ENCODE assay signal across 15 cellular contexts in genomic region chr3:23633261-23633960, GRCh38.
DNase-seq lines count a peak whose midpoint lies in the region; TF ChIP-seq lines count a peak whose summit lies in the region.
"Had no signal": no experiment of that assay in that cellular context is flagged by ENCODE, and none has a peak within 500 bp of the region (broad histone marks: within the 10 kb centered on the region; RNA-seq: fewer than 3 reads in every experiment).

No MANE protein-coding gene starts in this region.

- H3K4me2 ChIP-seq in hepatocyte, result no peak overlapping the region
- H3K4me2 ChIP-seq: A549 had no signal

- no peak overlapping the region for H3K27ac Mint-ChIP-seq in activated T-helper 1 cell treated with anti-CD3 and anti-CD28 coated beads, Interleukin-12 subunit alpha, Interleukin-12 subunit beta, Interleukin-2, Interleukin-4 antibody, amounts not matched to agents 30 ng/mL and 10 ng/mL and 1 ng/mL, durations not matched to agents 14 hours and 24 hours and 36 hours

- H3K27me3 ChIP-seq in dorsolateral prefrontal cortex (no peaks in the 10 kb centered on the region), hepatocyte (no peaks in the 10 kb centered on the region)
- H3K27me3 ChIP-seq: SJSA1 had no signal

- intact Hi-C loops in dorsolateral prefrontal cortex (cut with DNase I), result no loop called here
- intact Hi-C loops in activated T-helper 1 cell treated with anti-CD3 and anti-CD28 coated beads, Interleukin-12 subunit alpha, Interleukin-12 subunit beta, Interleukin-2, Interleukin-4 antibody, amounts not matched to agents 30 ng/mL and 10 ng/mL and 1 ng/mL, durations not matched to agents 14 hours and 24 hours and 36 hours (cut with micrococcal nuclease), result no loop called here
- intact Hi-C loops in posterior cingulate gyrus (cut with DNase I), result no loop called here

- peak overlapping the region in 30 of 59 donors; percentile 7 to 79 (median 38) for H3K27ac ChIP-seq in dorsolateral prefrontal cortex
- no peak overlapping the region for H3K27ac ChIP-seq in hepatocyte
- H3K27ac ChIP-seq: A549, SJSA1 had no signal

- H3K79me2 ChIP-seq in hepatocyte, result no peaks in the 10 kb centered on the region

- no peak overlapping the region for H2AFZ ChIP-seq in hepatocyte

- no peaks in the 10 kb centered on the region for H3K9me3 ChIP-seq in hepatocyte (ENCODE audit: low read depth)
- H3K9me3 ChIP-seq: A549, SJSA1 had no signal

- no peaks in the 10 kb centered on the region for H3K9me3 Mint-ChIP-seq in activated T-helper 1 cell treated with anti-CD3 and anti-CD28 coated beads, Interleukin-12 subunit alpha, Interleukin-12 subunit beta, Interleukin-2, Interleukin-4 antibody, amounts not matched to agents 30 ng/mL and 10 ng/mL and 1 ng/mL, durations not matched to agents 14 hours and 24 hours and 36 hours

- H3K4me1 ChIP-seq in hepatocyte (ENCODE audit: insufficient read depth), result no peaks in the 10 kb centered on the region

- no peak for TF ChIP-seq CTCF in dorsolateral prefrontal cortex (IDR thresholded peaks at IDR 0.05 in 54 of 56, conservative IDR thresholded peaks at IDR 0.05 in 2 of 56; ENCODE audit: low read depth in 1 of 56, partially characterized antibody in 56 of 56)
- no peak for TF ChIP-seq CTCF in hepatocyte (IDR thresholded peaks at IDR 0.05; ENCODE audit: poor library complexity)

- H3K9me2 ChIP-seq in hepatocyte (replicated peaks; ENCODE audit: insufficient read depth), result no peaks in the 10 kb centered on the region

- 65% methylated on average over 6 of the region's 6 CpGs for WGBS in hepatocyte (ENCODE audit: low lambda C conversion rate, missing lambda C conversion rate)

- H4K20me1 ChIP-seq in hepatocyte (ENCODE audit: insufficient read depth, poor library complexity, severe bottlenecking), result no peaks in the 10 kb centered on the region

- H3K4me3 ChIP-seq in dorsolateral prefrontal cortex, result peak overlapping the region in 4 of 59 donors; percentile 4 to 36 (median 10)
- no peak overlapping the region for H3K4me3 ChIP-seq in hepatocyte
- H3K4me3 ChIP-seq: A549, SJSA1 had no signal

- H3K36me3 Mint-ChIP-seq in activated T-helper 1 cell treated with anti-CD3 and anti-CD28 coated beads, Interleukin-12 subunit alpha, Interleukin-12 subunit beta, Interleukin-2, Interleukin-4 antibody, amounts not matched to agents 30 ng/mL and 10 ng/mL and 1 ng/mL, durations not matched to agents 14 hours and 24 hours and 36 hours (ENCODE audit: low read depth), result no peaks in the 10 kb centered on the region

- peaks cover 14% of the 10 kb centered on the region for H3K27me3 Mint-ChIP-seq in activated T-helper 1 cell treated with anti-CD3 and anti-CD28 coated beads, Interleukin-12 subunit alpha, Interleukin-12 subunit beta, Interleukin-2, Interleukin-4 antibody, amounts not matched to agents 30 ng/mL and 10 ng/mL and 1 ng/mL, durations not matched to agents 14 hours and 24 hours and 36 hours (ENCODE audit: insufficient read depth)

- H3K36me3 ChIP-seq in hepatocyte (replicated peaks; ENCODE audit: insufficient read depth, low read depth), result no peaks in the 10 kb centered on the region
- H3K36me3 ChIP-seq: SJSA1 had no signal

- peak; percentile 41 for DNase-seq in NCI-H82 (lab: John Stamatoyannopoulos, UW)
- DNase-seq in dorsolateral prefrontal cortex, result no peak
- peak; percentile 24 for DNase-seq in inferior parietal cortex (ENCODE audit: extremely low spot score)
- peak; percentile 88 for DNase-seq in pons (ENCODE audit: low spot score)
- no peak for DNase-seq in putamen (ENCODE audit: low spot score)
- DNase-seq in hepatocyte (ENCODE audit: low spot score), result no peak
- no peak for DNase-seq in activated T-helper 1 cell treated with anti-CD3 and anti-CD28 coated beads, Interleukin-12 subunit alpha, Interleukin-12 subunit beta, Interleukin-2, Interleukin-4 antibody, amounts not matched to agents 30 ng/mL and 10 ng/mL and 1 ng/mL, durations not matched to agents 14 hours and 24 hours and 36 hours (ENCODE audit: low spot score)
- no peak for DNase-seq in posterior cingulate gyrus
- DNase-seq: DND-41, MV-4-11, NCI-H1417, NCI-H1930, NCI-H446 treated with DMSO at 0.1 percent for 48 hours had no signal

- H3K4me1 Mint-ChIP-seq in activated T-helper 1 cell treated with anti-CD3 and anti-CD28 coated beads, Interleukin-12 subunit alpha, Interleukin-12 subunit beta, Interleukin-2, Interleukin-4 antibody, amounts not matched to agents 30 ng/mL and 10 ng/mL and 1 ng/mL, durations not matched to agents 14 hours and 24 hours and 36 hours (ENCODE audit: low read depth), result no peaks in the 10 kb centered on the region

- H3K4me3 Mint-ChIP-seq in activated T-helper 1 cell treated with anti-CD3 and anti-CD28 coated beads, Interleukin-12 subunit alpha, Interleukin-12 subunit beta, Interleukin-2, Interleukin-4 antibody, amounts not matched to agents 30 ng/mL and 10 ng/mL and 1 ng/mL, durations not matched to agents 14 hours and 24 hours and 36 hours, result no peak overlapping the region

Comparison
In these comparisons a context has a peak if more than half of its experiments do, and no peak if none do; other contexts are left out.
1. DNase-seq: peak in NCI-H82 (single experiment), inferior parietal cortex (single experiment) and pons (single experiment); none in dorsolateral prefrontal cortex (0 of 10), putamen (single experiment), hepatocyte (single experiment), activated T-helper 1 cell treated with anti-CD3 and anti-CD28 coated beads, Interleukin-12 subunit alpha, Interleukin-12 subunit beta, Interleukin-2, Interleukin-4 antibody, amounts not matched to agents 30 ng/mL and 10 ng/mL and 1 ng/mL, durations not matched to agents 14 hours and 24 hours and 36 hours (single experiment) and posterior cingulate gyrus (0 of 10).